9 cellular contexts compared by ENCODE assay signal in genomic region chr21:38659936-38660332, GRCh38.
A peak's percentile ranks its signal among the peaks of the same experiment; 100 is the strongest.
DNase-seq lines count a peak whose midpoint lies in the region; ATAC-seq and TF ChIP-seq lines count a peak whose summit lies in the region.
"Had no signal": no experiment of that assay in that cellular context is flagged by ENCODE, and none has a peak within 500 bp of the region (broad histone marks: within the 10 kb centered on the region; RNA-seq: fewer than 3 reads in every experiment).

No MANE protein-coding gene starts in this region.

- H3K27ac Mint-ChIP-seq in central memory CD8-positive, alpha-beta T cell (ENCODE audit: low read depth), result no peak overlapping the region
- no peak overlapping the region for H3K27ac Mint-ChIP-seq in natural killer cell

- DNase-seq in heart right ventricle, result no peak
- no peak for DNase-seq in left ventricle myocardium superior
- DNase-seq in central memory CD8-positive, alpha-beta T cell (ENCODE audit: low spot score in 2 of 2), result no peak
- no peak for DNase-seq in natural killer cell
- no peak for DNase-seq in germinal center (ENCODE audit: low spot score)
- no peak for DNase-seq in cerebellar cortex (ENCODE audit: low spot score)
- DNase-seq: BE2C had no signal

- TF ChIP-seq CTCF in heart right ventricle (IDR thresholded peaks at IDR 0.05) (no peak), natural killer cell (IDR thresholded peaks at IDR 0.05) (no peak)

- peak overlapping the region; percentile 63 for H3K4me3 Mint-ChIP-seq in central memory CD8-positive, alpha-beta T cell
- peak overlapping the region; percentile 78 for H3K4me3 Mint-ChIP-seq in natural killer cell

- H3K36me3 ChIP-seq in heart right ventricle (no peaks in the 10 kb centered on the region), urinary bladder (ENCODE audit: insufficient read depth) (no peaks in the 10 kb centered on the region)
- H3K36me3 ChIP-seq: BE2C had no signal

- H3K4me1 ChIP-seq in heart right ventricle, result peaks cover 0 to 17% (median 9%) of the 10 kb centered on the region in 9 donors
- H3K4me1 ChIP-seq in urinary bladder (ENCODE audit: insufficient read depth), result peaks cover 2% of the 10 kb centered on the region
- H3K4me1 ChIP-seq: BE2C had no signal

- ATAC-seq in heart right ventricle (peak in 1 of 8 donors; percentile 10), left ventricle myocardium superior (no peak), natural killer cell (no peak), HG02885 (IDR thresholded peaks at IDR 0.05; ENCODE audit: poor library complexity, unreplicated experiment) (no peak)
- no peak for ATAC-seq in central memory CD8-positive, alpha-beta T cell (replicated peaks; ENCODE audit: extremely low read depth, poor library complexity, severe bottlenecking)

- peaks cover 9% of the 10 kb centered on the region for H3K4me1 Mint-ChIP-seq in central memory CD8-positive, alpha-beta T cell
- H3K4me1 Mint-ChIP-seq in natural killer cell, result peaks cover 5 to 10% of the 10 kb centered on the region in 2 donors

- H3K27ac ChIP-seq in heart right ventricle (no peak overlapping the region), urinary bladder (ENCODE audit: low read depth) (no peak overlapping the region)

- H3K4me3 ChIP-seq in heart right ventricle, result peak overlapping the region in 8 of 10 donors; percentile 46 to 64 (median 60)
- H3K4me3 ChIP-seq in urinary bladder (ENCODE audit: low read depth, low read length), result peak overlapping the region; percentile 40

- H3K27me3 ChIP-seq in heart right ventricle, result peaks cover 12 to 100% (median 57%) of the 10 kb centered on the region in 7 donors

- no peaks in the 10 kb centered on the region for H3K9me3 ChIP-seq in heart right ventricle
- H3K9me3 ChIP-seq: BE2C had no signal

- H3K27me3 Mint-ChIP-seq in central memory CD8-positive, alpha-beta T cell, result peaks cover 85% of the 10 kb centered on the region
- H3K27me3 Mint-ChIP-seq in natural killer cell (ENCODE audit: low read depth in 2 of 2), result peaks cover 51 to 67% of the 10 kb centered on the region in 2 donors

- H3K9me3 Mint-ChIP-seq in central memory CD8-positive, alpha-beta T cell, result no peaks in the 10 kb centered on the region
- no peaks in the 10 kb centered on the region for H3K9me3 Mint-ChIP-seq in natural killer cell

- 21 to 28% methylated on average over 16 of the region's 16 CpGs for WGBS in heart right ventricle, 2 donors
- 25% methylated on average over 16 of the region's 16 CpGs for WGBS in urinary bladder

- intact Hi-C loops in heart right ventricle (cut with DNase I) (loop anchor here in 1 of 10 donors (1.0 kb wide), 1 partner anchor 481 kb away; no protein-coding TSS in a partner anchor), left ventricle myocardium superior (cut with micrococcal nuclease) (no loop called here), natural killer cell (cut with micrococcal nuclease) (no loop called here)

- H3K36me3 Mint-ChIP-seq in central memory CD8-positive, alpha-beta T cell (ENCODE audit: insufficient read depth), result peaks cover 1% of the 10 kb centered on the region
- H3K36me3 Mint-ChIP-seq in natural killer cell, result no peaks in the 10 kb centered on the region
